Comparison of ENCODE assay signal across 8 cellular contexts in genomic region chr6:30618270-30618787, GRCh38. TPM values are rescaled to one million over a fixed set of nuclear protein-coding genes. Genes with fewer than 3 reads are reported as not detected.
DNase-seq lines count a peak whose midpoint lies in the region; ATAC-seq lines count a peak whose summit lies in the region.

No MANE protein-coding gene starts in this region.

- no peaks in the 10 kb centered on the region; a peak in 1 of 22 replicates for H3K9me3 ChIP-seq in BLaER1 treated with 17β-estradiol and CSF1 and Interleukin-3, amounts not matched to agents 10 nM and 100 nM (replicated peaks in 1 of 11)
- H3K9me3 ChIP-seq in Karpas-422 (ENCODE audit: low read length), result no peaks in the 10 kb centered on the region
- no peaks in the 10 kb centered on the region for H3K9me3 ChIP-seq in naive thymus-derived CD4-positive, alpha-beta T cell (ENCODE audit: control insufficient read depth in 2 of 3, low read length in 3 of 3)

- H3K9me2 ChIP-seq in Karpas-422 (replicated peaks; ENCODE audit: insufficient read depth, low read length), result no peaks in the 10 kb centered on the region

- peak overlapping the region; percentile 88 to 100 (median 96) for H3K4me3 Mint-ChIP-seq in naive thymus-derived CD4-positive, alpha-beta T cell

- peaks cover 0 to 14% (median 0%) of the 10 kb centered on the region in 5 donors for H3K27me3 Mint-ChIP-seq in naive thymus-derived CD4-positive, alpha-beta T cell

- peak overlapping the region; percentile 98 to 100 (median 100) for H3K27ac Mint-ChIP-seq in naive thymus-derived CD4-positive, alpha-beta T cell

- peaks cover 14 to 45% (median 30%) of the 10 kb centered on the region in 5 donors for H3K36me3 Mint-ChIP-seq in naive thymus-derived CD4-positive, alpha-beta T cell

- H3K36me3 ChIP-seq in BLaER1 treated with 17β-estradiol and CSF1 and Interleukin-3, amounts not matched to agents 10 nM and 100 nM, result peaks cover 54 to 73% (median 64%) of the 10 kb centered on the region in 11 experiments
- H3K36me3 ChIP-seq in Karpas-422 (ENCODE audit: insufficient read depth, low read length), result peaks cover 31% of the 10 kb centered on the region
- peaks cover 15 to 51% (median 17%) of the 10 kb centered on the region in 3 experiments for H3K36me3 ChIP-seq in naive thymus-derived CD4-positive, alpha-beta T cell (ENCODE audit: control insufficient read depth in 2 of 3, insufficient read depth in 3 of 3, low read length in 3 of 3)

- H3K4me2 ChIP-seq in BLaER1 treated with 17β-estradiol and CSF1 and Interleukin-3, amounts not matched to agents 10 nM and 100 nM, result peak overlapping the region; percentile 82 to 99 (median 94)
- peak overlapping the region; percentile 95 for H3K4me2 ChIP-seq in Karpas-422 (ENCODE audit: low read depth, low read length, poor library complexity, severe bottlenecking)

- H3K27me3 ChIP-seq in BLaER1 treated with 17β-estradiol and CSF1 and Interleukin-3, amounts not matched to agents 10 nM and 100 nM, result no peaks in the 10 kb centered on the region
- H3K27me3 ChIP-seq in Karpas-422 (ENCODE audit: low read length), result no peaks in the 10 kb centered on the region
- no peaks in the 10 kb centered on the region for H3K27me3 ChIP-seq in naive thymus-derived CD4-positive, alpha-beta T cell (ENCODE audit: control insufficient read depth in 2 of 2, insufficient read depth in 2 of 2, low read length in 2 of 2)

- H3K4me1 Mint-ChIP-seq in naive thymus-derived CD4-positive, alpha-beta T cell, result peaks cover 23 to 45% (median 31%) of the 10 kb centered on the region in 7 donors

- H3K27ac ChIP-seq in BLaER1 treated with 17β-estradiol and CSF1 and Interleukin-3, amounts not matched to agents 10 nM and 100 nM, result peak overlapping the region; percentile 96 to 99 (median 98)
- H3K27ac ChIP-seq in Karpas-422 (ENCODE audit: low read length) (peak overlapping the region; percentile 87), cingulate gyrus (ENCODE audit: low read depth, low read length) (peak overlapping the region; percentile 100)
- peak overlapping the region; percentile 93 for H3K27ac ChIP-seq in naive thymus-derived CD4-positive, alpha-beta T cell (ENCODE audit: low read depth, low read length)

- H3K4me3 ChIP-seq in BLaER1 treated with 17β-estradiol and CSF1 and Interleukin-3, amounts not matched to agents 10 nM and 100 nM, result peak overlapping the region; percentile 65 to 92 (median 74)
- peak overlapping the region; percentile 81 for H3K4me3 ChIP-seq in Karpas-422 (ENCODE audit: low read length)
- H3K4me3 ChIP-seq in naive thymus-derived CD4-positive, alpha-beta T cell (ENCODE audit: low read length), result peak overlapping the region; percentile 82

- H2AFZ ChIP-seq in Karpas-422 (ENCODE audit: low read length), result no peak overlapping the region

- CTCF ChIA-PET in naive thymus-derived CD4-positive, alpha-beta T cell (lab: Charles Lee), result interaction anchor here (0.6 to 2.4 kb wide), 6 partner anchors 60 to 112 kb away, joined by 3 to 13 read pairs (median 4); no protein-coding TSS in a partner anchor

- peak overlapping the region; percentile 97 to 99 (median 99) for H3K9ac ChIP-seq in BLaER1 treated with 17β-estradiol and CSF1 and Interleukin-3, amounts not matched to agents 10 nM and 100 nM
- peak overlapping the region; percentile 92 for H3K9ac ChIP-seq in Karpas-422 (ENCODE audit: low read length)

- intact Hi-C loops in naive thymus-derived CD4-positive, alpha-beta T cell (cut with micrococcal nuclease), result loop anchor here (5.0 to 10.0 kb wide), 8 partner anchors 124 to 1579 kb away; partner anchors contain the start of genes TRIM39 (in 2 of the 2), AGPAT1 (in 1 of the 2), DDR1 (in 1 of the 2) and FLOT1 (in 1 of the 2)

- peaks cover 5 to 15% (median 14%) of the 10 kb centered on the region in 11 experiments; a peak in 21 of 22 replicates for H4K20me1 ChIP-seq in BLaER1 treated with 17β-estradiol and CSF1 and Interleukin-3, amounts not matched to agents 10 nM and 100 nM
- peaks cover 4% of the 10 kb centered on the region; the same call in 1 of the 2 replicates for H4K20me1 ChIP-seq in Karpas-422 (ENCODE audit: insufficient read depth, low read depth, low read length)

- POLR2A ChIA-PET in naive thymus-derived CD4-positive, alpha-beta T cell (lab: Charles Lee), result interaction anchor here (0.5 to 2.8 kb wide), 37 partner anchors 8 to 1335 kb away, joined by 3 to 21 read pairs (median 5); partner anchors contain the start of genes ABCF1, ATAT1, C6orf136 and DHX16

- peaks cover 24 to 29% (median 27%) of the 10 kb centered on the region in 10 experiments for H3K4me1 ChIP-seq in BLaER1 treated with 17β-estradiol and CSF1 and Interleukin-3, amounts not matched to agents 10 nM and 100 nM
- H3K4me1 ChIP-seq in Karpas-422 (ENCODE audit: low read length), result peaks cover 45% of the 10 kb centered on the region
- H3K4me1 ChIP-seq in naive thymus-derived CD4-positive, alpha-beta T cell (ENCODE audit: control insufficient read depth in 2 of 2, insufficient read depth in 2 of 2, low read length in 2 of 2), result peaks cover 21 to 25% of the 10 kb centered on the region in 2 donors

- peaks cover 0 to 26% (median 0%) of the 10 kb centered on the region in 11 donors for H3K9me3 Mint-ChIP-seq in naive thymus-derived CD4-positive, alpha-beta T cell

- no peak for DNase-seq in Karpas-422
- DNase-seq in naive thymus-derived CD4-positive, alpha-beta T cell, result no peak
- DNase-seq in NCI-H2227 treated with DMSO at 0.1 percent for 48 hours (lab: John Stamatoyannopoulos, UW), result no peak
- DNase-seq in cerebellar cortex (ENCODE audit: low spot score), result no peak

- ATAC-seq in naive thymus-derived CD4-positive, alpha-beta T cell, result no peak
- ATAC-seq in GM19463 (IDR thresholded peaks at IDR 0.05; ENCODE audit: unreplicated experiment) (no peak), GM19395 (IDR thresholded peaks at IDR 0.05; ENCODE audit: unreplicated experiment) (no peak)

- peaks cover 47% of the 10 kb centered on the region for H3K79me2 ChIP-seq in Karpas-422 (ENCODE audit: low read length)

RNA-seq across cellular contexts. Expression of gene MRPS18B, which starts 0.7 kb away (rescaled TPM):
- 59.2 and 119 TPM in 2 replicates for total RNA-seq in Karpas-422 (2014; rRNA removed; shearing (Covaris generic); ENCODE audit: low replicate concordance)
- total RNA-seq in naive thymus-derived CD4-positive, alpha-beta T cell, result 10 to 100 TPM; 20.4 to 51.2 (median 47.7) TPM
- 100 to 1,000 TPM; 145 to 169 TPM for polyA plus RNA-seq in naive thymus-derived CD4-positive, alpha-beta T cell

RNA-seq across cellular contexts. Expression of gene PPP1R10, which starts 1.3 kb away (rescaled TPM):
- total RNA-seq in Karpas-422 (2014; rRNA removed; shearing (Covaris generic); ENCODE audit: low replicate concordance), result 64.3 and 170 TPM in 2 replicates
- 100 to 1,000 TPM; 108 to 286 (median 146) TPM for total RNA-seq in naive thymus-derived CD4-positive, alpha-beta T cell
- 10 to 100 TPM; 21.6 to 23.6 TPM for polyA plus RNA-seq in naive thymus-derived CD4-positive, alpha-beta T cell

RNA-seq across cellular contexts. Expression of gene ATAT1, which starts 8.3 kb away (rescaled TPM):
- 9.6 and 10.3 TPM in 2 replicates for total RNA-seq in Karpas-422 (2014; rRNA removed; shearing (Covaris generic); ENCODE audit: low replicate concordance)
- total RNA-seq in naive thymus-derived CD4-positive, alpha-beta T cell, result 10 to 100 TPM in 2 of 5 experiments, 1 to 10 TPM in 3; 7.0 to 12.0 (median 9.5) TPM
- 1 to 10 TPM; 1.3 to 1.9 TPM for polyA plus RNA-seq in naive thymus-derived CD4-positive, alpha-beta T cell

RNA-seq across cellular contexts. Expression of gene C6orf136, which starts 28.6 kb away (rescaled TPM):
- 5.6 and 10.0 TPM in 2 replicates for total RNA-seq in Karpas-422 (2014; rRNA removed; shearing (Covaris generic); ENCODE audit: low replicate concordance)
- 10 to 100 TPM; 23.7 to 38.0 (median 32.1) TPM for total RNA-seq in naive thymus-derived CD4-positive, alpha-beta T cell
- 10 to 100 TPM; 12.3 to 22.5 TPM for polyA plus RNA-seq in naive thymus-derived CD4-positive, alpha-beta T cell

RNA-seq across cellular contexts. Expression of gene ABCF1, which starts 47.1 kb away (rescaled TPM):
- 14.4 and 26.0 TPM in 2 replicates for total RNA-seq in Karpas-422 (2014; rRNA removed; shearing (Covaris generic); ENCODE audit: low replicate concordance)
- 100 to 1,000 TPM in 1 of 5 experiments, 10 to 100 TPM in 4; 65.1 to 116 (median 86.6) TPM for total RNA-seq in naive thymus-derived CD4-positive, alpha-beta T cell
- polyA plus RNA-seq in naive thymus-derived CD4-positive, alpha-beta T cell, result 10 to 100 TPM; 25.2 to 45.5 TPM
